Comparison of ENCODE assay signal across 34 cellular contexts in the genomic region with DNA sequence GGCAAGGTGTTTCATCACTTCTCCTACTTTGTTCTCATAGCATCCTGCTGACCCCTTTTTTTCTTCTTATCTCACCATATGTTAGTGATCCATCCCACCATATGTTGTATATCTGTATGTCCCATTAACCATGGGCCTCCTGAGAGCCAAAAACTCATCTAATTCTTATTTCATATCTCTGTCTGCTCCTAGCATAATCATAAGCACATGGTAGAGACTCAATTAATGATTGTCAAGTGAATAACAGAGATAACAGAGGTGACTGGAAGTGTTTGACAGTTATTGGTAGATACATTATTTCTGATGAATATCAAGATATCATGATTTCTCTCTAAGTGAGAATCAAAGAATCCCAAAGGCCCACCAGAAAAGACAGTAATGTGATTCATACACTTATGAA.
"Had no signal": no experiment of that assay in that cellular context is flagged by ENCODE, and none has a peak within 500 bp of the region (broad histone marks: within the 10 kb centered on the region; RNA-seq: fewer than 3 reads in every experiment).

No MANE protein-coding gene starts in this region.

- H3K4me3 ChIP-seq: MG63 had no signal

- DNase-seq: Karpas-422, Kasumi-1, KG1, MG63, MM.1S, MV-4-11, NCI-H1048, NCI-H1092, NCI-H1092 treated with DMSO at 0.1 percent for 48 hours, NCI-H1105, NCI-H1105 treated with DMSO at 0.1 percent for 48 hours, NCI-H1417, NCI-H1417 treated with DMSO at 0.1 percent for 48 hours, NCI-H1436, NCI-H1436 treated with DMSO at 0.1 percent for 48 hours, NCI-H146, NCI-H1694, NCI-H1694 treated with DMSO at 0.1 percent for 48 hours, NCI-H187, NCI-H187 treated with DMSO at 0.1 percent for 48 hours, NCI-H1930, NCI-H2029, NCI-H2029 treated with DMSO at 0.1 percent for 48 hours, NCI-H2081, NCI-H2081 treated with DMSO at 0.1 percent for 48 hours, NCI-H2107, NCI-H2171, NCI-H2171 treated with DMSO at 0.1 percent for 48 hours, NCI-H2227 treated with DMSO at 0.1 percent for 48 hours, NCI-H226, NCI-H345, NCI-H446, NCI-H446 treated with DMSO at 0.1 percent for 48 hours had no signal

- H3K9ac ChIP-seq: KMS-11 had no signal

- H3K27me3 ChIP-seq: MG63 had no signal

- H3K4me2 ChIP-seq: KMS-11 had no signal

- H3K36me3 ChIP-seq: MG63 had no signal

- H3K9me3 ChIP-seq: MG63 had no signal

- H3K27ac ChIP-seq: KMS-11 had no signal
